Comparison of ENCODE assay signal across 16 cellular contexts in genomic region chr20:48750376-48750775, GRCh38.
DNase-seq lines count a peak whose midpoint lies in the region; ATAC-seq, FAIRE-seq and TF ChIP-seq lines count a peak whose summit lies in the region.
"Had no signal": no experiment of that assay in that cellular context is flagged by ENCODE, and none has a peak within 500 bp of the region (broad histone marks: within the 10 kb centered on the region; RNA-seq: fewer than 3 reads in every experiment).

No MANE protein-coding gene starts in this region.

- H3K4me3 ChIP-seq in heart right ventricle = no peak overlapping the region
- H3K4me3 ChIP-seq in kidney (ENCODE audit: low read length in 2 of 2) = no peak overlapping the region
- H3K4me3 ChIP-seq: SJCRH30, tibial nerve had no signal

- peaks cover 0 to 9% (median 0%) of the 10 kb centered on the region in 11 donors for H3K9me3 ChIP-seq in heart right ventricle
- H3K9me3 ChIP-seq in kidney (ENCODE audit: control insufficient read depth in 1 of 2, low read length in 2 of 2) = peaks cover 2 to 4% of the 10 kb centered on the region in 2 donors
- H3K9me3 ChIP-seq: tibial nerve had no signal

- TF ChIP-seq CTCF in heart right ventricle (IDR thresholded peaks at IDR 0.05) (no peak), kidney (IDR thresholded peaks at IDR 0.05; ENCODE audit: borderline replicate concordance, extremely low read depth, insufficient read depth) (no peak)

- no peaks in the 10 kb centered on the region for H3K27me3 ChIP-seq in heart right ventricle
- H3K27me3 ChIP-seq: SJCRH30, tibial nerve had no signal

- WGBS in heart right ventricle, 2 donors = 94 to 95% methylated on average over 3 of the region's 3 CpGs

- peaks cover 75% of the 10 kb centered on the region for H3K36me3 Mint-ChIP-seq in activated T-helper 17 cell treated with anti-CD3 and anti-CD28 coated beads, Interleukin-2, amount 50 U/mL, for 72 hours (ENCODE audit: low read depth)

- FAIRE-seq in kidney (lab: Jason Lieb, UNC) = no peak
- FAIRE-seq: colon, GM18507 had no signal

- H3K9ac ChIP-seq in kidney (ENCODE audit: low read length in 2 of 2) = no peak overlapping the region

- H3K27me3 Mint-ChIP-seq in activated T-helper 17 cell treated with anti-CD3 and anti-CD28 coated beads, Interleukin-2, amount 50 U/mL, for 72 hours = no peaks in the 10 kb centered on the region

- H3K27ac Mint-ChIP-seq in activated T-helper 17 cell treated with anti-CD3 and anti-CD28 coated beads, Interleukin-2, amount 50 U/mL, for 72 hours = peak overlapping the region; percentile 78

- H3K36me3 ChIP-seq in heart right ventricle (peaks cover 0 to 13% (median 0%) of the 10 kb centered on the region in 9 donors), kidney (ENCODE audit: control insufficient read depth in 1 of 2, insufficient read depth in 2 of 2, low read length in 2 of 2) (no peaks in the 10 kb centered on the region)

- peak overlapping the region in 7 of 10 donors; percentile 57 to 84 (median 75) for H3K27ac ChIP-seq in heart right ventricle
- H3K27ac ChIP-seq in kidney (ENCODE audit: low read depth in 2 of 2, low read length in 2 of 2) = no peak overlapping the region
- H3K27ac ChIP-seq: SJCRH30 had no signal

- H3K4me1 ChIP-seq in heart right ventricle (peaks cover 0 to 77% (median 18%) of the 10 kb centered on the region in 9 donors), kidney (ENCODE audit: control insufficient read depth in 1 of 2, insufficient read depth in 1 of 2, low read depth in 1 of 2, low read length in 2 of 2) (peaks cover 0 to 11% of the 10 kb centered on the region in 2 donors)

- ATAC-seq in heart right ventricle = no peak
- no peak for ATAC-seq in Right ventricle myocardium inferior
- no peak for ATAC-seq in activated T-helper 17 cell treated with anti-CD3 and anti-CD28 coated beads, Interleukin-2, amount 50 U/mL, for 72 hours (replicated peaks)
- ATAC-seq in HG03521 (IDR thresholded peaks at IDR 0.05; ENCODE audit: unreplicated experiment) = no peak

- no peak for DNase-seq in heart right ventricle
- no peak for DNase-seq in Right ventricle myocardium inferior (ENCODE audit: missing footprints)
- DNase-seq in kidney = peak; percentile 12
- no peak for DNase-seq in SHP77 (lab: John Stamatoyannopoulos, UW)
- no peak for DNase-seq in stimulated activated CD4-positive, alpha-beta T cell treated with anti-CD3 and anti-CD28 coated beads, Interleukin-15, amount 100 ng/mL, for 24 hours
- DNase-seq in central memory CD4-positive, alpha-beta T cell = no peak
- DNase-seq: hippocampal formation, left cardiac atrium, NCI-H146, NCI-H446 had no signal

- H3K4me3 Mint-ChIP-seq in activated T-helper 17 cell treated with anti-CD3 and anti-CD28 coated beads, Interleukin-2, amount 50 U/mL, for 72 hours = peak overlapping the region; percentile 79

- H3K9me3 Mint-ChIP-seq in activated T-helper 17 cell treated with anti-CD3 and anti-CD28 coated beads, Interleukin-2, amount 50 U/mL, for 72 hours = no peaks in the 10 kb centered on the region

- H3K4me1 Mint-ChIP-seq in activated T-helper 17 cell treated with anti-CD3 and anti-CD28 coated beads, Interleukin-2, amount 50 U/mL, for 72 hours = peaks cover 59% of the 10 kb centered on the region

- intact Hi-C loops in heart right ventricle (cut with DNase I) (loop anchor here in 3 of 10 donors (2.0 to 10.0 kb wide), 4 partner anchors 64 to 77 kb away; partner anchors contain the start of gene PREX1 (in 2 of the 3)), Right ventricle myocardium inferior (cut with DNase I) (no loop called here), kidney (cut with DNase I) (no loop called here)

Comparison
In these comparisons a context has a peak if more than half of its experiments do, and no peak if none do; other contexts are left out.
1. H3K27ac ChIP-seq: peak in heart right ventricle (7 of 10); none in kidney (0 of 2).